Comparison of ENCODE assay signal across 10 cellular contexts in genomic region chr16:4663756-4664465, GRCh38. TPM values are rescaled to one million over a fixed set of nuclear protein-coding genes. Genes with fewer than 3 reads are reported as not detected.
A peak's percentile ranks its signal among the peaks of the same experiment; 100 is the strongest.
DNase-seq lines count a peak whose midpoint lies in the region; ATAC-seq and TF ChIP-seq lines count a peak whose summit lies in the region.
"Had no signal": no experiment of that assay in that cellular context is flagged by ENCODE, and none has a peak within 500 bp of the region (broad histone marks: within the 10 kb centered on the region; RNA-seq: fewer than 3 reads in every experiment).

No MANE protein-coding gene starts in this region.

- peak in 12 of 14 donors; percentile 27 to 83 (median 62) for DNase-seq in C1 segment of cervical spinal cord (lab: John Stamatoyannopoulos, UW)
- peak; percentile 82 for DNase-seq in NCI-H146 (lab: John Stamatoyannopoulos, UW)
- peak; percentile 70 for DNase-seq in choroid plexus epithelial cell (ENCODE audit: low read depth)
- DNase-seq in mucosa of gallbladder (ENCODE audit: low spot score), result peak; percentile 76
- DNase-seq in SHP77 treated with DMSO at 0.1 percent for 48 hours (lab: John Stamatoyannopoulos, UW), result no peak
- DNase-seq in stimulated activated CD4-positive, alpha-beta T cell treated with anti-CD3 and anti-CD28 coated beads, Interleukin-4, amount 100 ng/mL, for 24 hours, result no peak
- no peak for DNase-seq in NCI-H2227 (lab: John Stamatoyannopoulos, UW; ENCODE audit: unreplicated experiment)
- DNase-seq: DMS79 treated with DMSO at 0.1 percent for 48 hours had no signal

- H3K4me3 ChIP-seq in choroid plexus epithelial cell (ENCODE audit: low read depth, low read length), result no peak overlapping the region
- H3K4me3 ChIP-seq: ascending aorta had no signal

- TF ChIP-seq CTCF in choroid plexus epithelial cell (conservative IDR thresholded peaks at IDR 0.05; ENCODE audit: low read depth, low read length), result no peak

- ATAC-seq in GM18511 (IDR thresholded peaks at IDR 0.05; ENCODE audit: unreplicated experiment), result no peak

RNA-seq across cellular contexts. Expression of gene NUDT16L1, which starts 29.5 kb away (rescaled TPM):
- 67.0 TPM for total RNA-seq in mucosa of gallbladder

RNA-seq across cellular contexts. Expression of gene MGRN1, which starts 39.3 kb away (rescaled TPM):
- total RNA-seq in mucosa of gallbladder, result 127 TPM

RNA-seq across cellular contexts. Expression of gene UBALD1, which starts 49.2 kb away (rescaled TPM):
- 49.1 TPM for total RNA-seq in mucosa of gallbladder

Comparison
In these comparisons a context has a peak if more than half of its experiments do, and no peak if none do; other contexts are left out.
1. DNase-seq: peak in C1 segment of cervical spinal cord (12 of 14), NCI-H146 (single experiment), choroid plexus epithelial cell (single experiment) and mucosa of gallbladder (single experiment); none in SHP77 treated with DMSO at 0.1 percent for 48 hours (single experiment), stimulated activated CD4-positive, alpha-beta T cell treated with anti-CD3 and anti-CD28 coated beads, Interleukin-4, amount 100 ng/mL, for 24 hours (single experiment) and NCI-H2227 (single experiment).